Comparison of ENCODE assay signal across 9 cellular contexts in the genomic region with DNA sequence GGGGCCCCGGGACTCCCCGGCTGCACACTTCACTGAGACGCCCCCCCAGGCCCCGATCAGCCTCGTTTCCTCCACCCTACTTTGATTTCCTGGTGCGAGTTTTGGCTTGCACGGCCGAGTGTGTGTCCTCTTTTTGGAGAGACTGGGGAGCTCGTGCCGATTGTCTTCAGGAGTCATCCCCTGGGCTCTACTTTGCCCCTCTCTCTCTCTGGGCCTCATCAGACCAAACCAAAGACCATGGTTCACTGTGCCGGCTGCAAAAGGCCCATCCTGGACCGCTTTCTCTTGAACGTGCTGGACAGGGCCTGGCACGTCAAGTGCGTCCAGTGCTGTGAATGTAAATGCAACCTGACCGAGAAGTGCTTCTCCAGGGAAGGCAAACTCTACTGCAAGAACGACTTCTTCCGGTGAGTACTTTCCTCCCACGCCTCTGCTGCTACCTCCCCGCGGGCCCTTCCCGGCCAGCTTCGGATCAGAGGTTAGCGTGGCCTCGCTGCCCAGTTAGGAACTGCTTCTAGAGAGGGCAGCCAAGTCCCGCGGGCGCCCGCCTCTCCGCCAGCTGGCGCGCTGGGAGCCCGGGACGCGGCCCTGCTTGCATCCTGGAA. TPM values are rescaled to one million over a fixed set of nuclear protein-coding genes. Genes with fewer than 3 reads are reported as not detected.
DNase-seq lines count a peak whose midpoint lies in the region; ATAC-seq, FAIRE-seq and TF ChIP-seq lines count a peak whose summit lies in the region.
"Had no signal": no experiment of that assay in that cellular context is flagged by ENCODE, and none has a peak within 500 bp of the region (broad histone marks: within the 10 kb centered on the region; RNA-seq: fewer than 3 reads in every experiment).

No MANE protein-coding gene starts in this region.

- H4K5ac ChIP-seq in IMR-90 (ENCODE audit: low read depth, low read length), result no peak overlapping the region

- DNase-seq in D341Med (ENCODE audit: low spot score) (peak; percentile 66), IMR-90 (peak; percentile 25), body of pancreas (peak in 1 of 4 donors; percentile 36), mucosa of descending colon (peak in 1 of 3 donors; percentile 29), GM12892 (ENCODE audit: insufficient read length) (no peak), DMS153 treated with DMSO at 0.1 percent for 48 hours (lab: John Stamatoyannopoulos, UW; ENCODE audit: unreplicated experiment) (no peak), SHP77 (lab: John Stamatoyannopoulos, UW) (no peak)

- no peak overlapping the region for H4K8ac ChIP-seq in IMR-90 (ENCODE audit: low read depth in 2 of 2, low read length in 2 of 2)

- H3K36me3 ChIP-seq in IMR-90 (ENCODE audit: control insufficient read depth, insufficient read depth, low read length) (no peaks in the 10 kb centered on the region), body of pancreas (replicated peaks in 1 of 2; ENCODE audit: insufficient read depth in 1 of 2, low read depth in 2 of 2) (no peaks in the 10 kb centered on the region), mucosa of descending colon (ENCODE audit: low read depth) (no peaks in the 10 kb centered on the region)

- no peak overlapping the region for H3K4me2 ChIP-seq in IMR-90 (ENCODE audit: low read depth, low read length)

- H3K4me3 ChIP-seq in IMR-90 (ENCODE audit: insufficient read depth, low read depth, low read length) (no peak overlapping the region), body of pancreas (no peak overlapping the region), mucosa of descending colon (no peak overlapping the region)

- no peak overlapping the region for H2AK9ac ChIP-seq in IMR-90 (replicated peaks; ENCODE audit: low read depth, low read length, poor library complexity)

- no peak overlapping the region for H2BK5ac ChIP-seq in IMR-90 (ENCODE audit: low read depth, low read length, poor library complexity, severe bottlenecking)

- H3K27me3 ChIP-seq in IMR-90 (ENCODE audit: control insufficient read depth, insufficient read depth, low read length), result peaks cover 99% of the 10 kb centered on the region
- H3K27me3 ChIP-seq in body of pancreas, result peaks cover 19 to 95% of the 10 kb centered on the region in 2 donors

- H4K91ac ChIP-seq in IMR-90 (ENCODE audit: insufficient read depth, low read depth, low read length), result no peak overlapping the region

- no peak overlapping the region for H2AK5ac ChIP-seq in IMR-90 (ENCODE audit: low read depth, low read length)

- no peaks in the 10 kb centered on the region for H3K79me1 ChIP-seq in IMR-90 (ENCODE audit: low read depth in 1 of 2, low read length in 2 of 2)

- H3K14ac ChIP-seq in IMR-90 (replicated peaks; ENCODE audit: low read depth, low read length), result no peak overlapping the region

- POLR2A ChIA-PET in IMR-90 (lab: Charles Lee; ENCODE audit: unreplicated experiment), result no interaction called here

- TF ChIP-seq CTCF in IMR-90 (conservative IDR thresholded peaks at IDR 0.05; ENCODE audit: low read depth, low read length), result no peak
- TF ChIP-seq CTCF in body of pancreas (IDR thresholded peaks at IDR 0.05), result peak in 1 of 7 experiments; percentile 6
- TF ChIP-seq CTCF in mucosa of descending colon (IDR thresholded peaks at IDR 0.05), result no peak

- H3K4ac ChIP-seq in IMR-90 (ENCODE audit: low read depth, low read length), result no peak overlapping the region

- H3K27ac ChIP-seq in IMR-90 (ENCODE audit: insufficient read depth, low read length) (no peak overlapping the region), body of pancreas (no peak overlapping the region)

- no peak overlapping the region for H2BK20ac ChIP-seq in IMR-90 (ENCODE audit: low read depth, low read length)

- in situ Hi-C loops in IMR-90 (cut with MboI; ENCODE audit: low sequenced_read_pairs), result no loop called here

- no peak overlapping the region for H3K23ac ChIP-seq in IMR-90 (ENCODE audit: low read depth, low read length)

- ATAC-seq in IMR-90 (ENCODE audit: low read depth), result no peak
- ATAC-seq in body of pancreas, result peak; percentile 33
- peak; percentile 17 for ATAC-seq in mucosa of descending colon
- ATAC-seq in HG02571 (IDR thresholded peaks at IDR 0.05; ENCODE audit: unreplicated experiment), result no peak

- FAIRE-seq in GM12892 (lab: Jason Lieb, UNC), result no peak

- dilution Hi-C loops in IMR-90 (cut with HindIII; ENCODE audit: low sequenced_read_pairs, unreplicated experiment), result no loop called here

- H3K9me1 ChIP-seq in IMR-90 (ENCODE audit: insufficient read depth, low read length), result 0 out of 2 replicates have a peak, but pooled peaks cover 3% of the 10 kb centered on the region

- no peak overlapping the region for H2BK15ac ChIP-seq in IMR-90 (ENCODE audit: low read depth, low read length)

- CTCF ChIA-PET in IMR-90 (lab: Yijun Ruan, JAX), result no interaction called here

- H3K56ac ChIP-seq in IMR-90 (ENCODE audit: extremely low read depth, insufficient read depth, low read length), result 0 out of 2 replicates have a peak overlapping the region, but pooled peaks have one; percentile 5

- whole genome bisulfite sequencing in IMR-90 (ENCODE audit: extremely low coverage in 2 of 2, insufficient read length in 1 of 2), 2 experiments, result 8% methylated on average over 12 of the region's 35 CpGs; no CpG with 5 or more reads in 1 of the 2 experiments
- 2 to 11% methylated on average over 13 to 35 of the region's 35 CpGs for WGBS in body of pancreas, 2 donors

- peaks cover 24% of the 10 kb centered on the region for H3K9me3 ChIP-seq in IMR-90 (ENCODE audit: control insufficient read depth, insufficient read depth, low read length)
- no peaks in the 10 kb centered on the region for H3K9me3 ChIP-seq in body of pancreas
- H3K9me3 ChIP-seq in mucosa of descending colon, result no peaks in the 10 kb centered on the region

- BruUV-seq in IMR-90 (replicated peaks; lab: Mats Ljungman, UMichigan), result no TSS peak

- H2AFZ ChIP-seq in IMR-90 (replicated peaks; ENCODE audit: low read length, poor library complexity), result peak overlapping the region; percentile 56

- H3K4me1 ChIP-seq in IMR-90 (ENCODE audit: control insufficient read depth, insufficient read depth, low read length) (peaks cover 7% of the 10 kb centered on the region; the same call in 1 of the 2 replicates), body of pancreas (peaks cover 79% of the 10 kb centered on the region), mucosa of descending colon (ENCODE audit: low read depth) (peaks cover 63% of the 10 kb centered on the region)

- TF ChIP-seq POLR2A in IMR-90 (IDR thresholded peaks at IDR 0.05; ENCODE audit: low read depth, low read length) (no peak), body of pancreas (IDR thresholded peaks at IDR 0.05) (no peak), GM12892 (IDR thresholded peaks at IDR 0.05; ENCODE audit: low read depth, low read length) (no peak)

- H2BK120ac ChIP-seq in IMR-90 (ENCODE audit: low read depth, low read length), result no peak overlapping the region

- no peak overlapping the region for H3K9ac ChIP-seq in IMR-90 (ENCODE audit: low read depth, low read length)

- no peak overlapping the region for H3K18ac ChIP-seq in IMR-90 (ENCODE audit: low read depth, low read length)

- intact Hi-C loops in IMR-90 (cut with micrococcal nuclease) (loop anchor here (10.0 kb wide), 1 partner anchor 83 kb away; no protein-coding TSS in a partner anchor), body of pancreas (cut with DNase I) (no loop called here), mucosa of descending colon (cut with DNase I, micrococcal nuclease) (no loop called here)

- peaks cover 30% of the 10 kb centered on the region for H4K20me1 ChIP-seq in IMR-90 (ENCODE audit: insufficient read depth, low read length)

- TF ChIP-seq RAD21 in IMR-90 (IDR thresholded peaks at IDR 0.05; ENCODE audit: low read length), result no peak

TF ChIP-seq in IMR-90, 13 proteins besides CTCF, POLR2A, EP300 and RAD21 (continues in another document):
- TF ChIP-seq BHLHE40 (IDR thresholded peaks at IDR 0.05; ENCODE audit: low read depth, low read length), result no peak
- no peak for TF ChIP-seq RFX5 (IDR thresholded peaks at IDR 0.05; ENCODE audit: low read depth, low read length)
- no peak for TF ChIP-seq RCOR1 (IDR thresholded peaks at IDR 0.05; ENCODE audit: insufficient replicate concordance, low read length)
- TF ChIP-seq, protein P1, sequence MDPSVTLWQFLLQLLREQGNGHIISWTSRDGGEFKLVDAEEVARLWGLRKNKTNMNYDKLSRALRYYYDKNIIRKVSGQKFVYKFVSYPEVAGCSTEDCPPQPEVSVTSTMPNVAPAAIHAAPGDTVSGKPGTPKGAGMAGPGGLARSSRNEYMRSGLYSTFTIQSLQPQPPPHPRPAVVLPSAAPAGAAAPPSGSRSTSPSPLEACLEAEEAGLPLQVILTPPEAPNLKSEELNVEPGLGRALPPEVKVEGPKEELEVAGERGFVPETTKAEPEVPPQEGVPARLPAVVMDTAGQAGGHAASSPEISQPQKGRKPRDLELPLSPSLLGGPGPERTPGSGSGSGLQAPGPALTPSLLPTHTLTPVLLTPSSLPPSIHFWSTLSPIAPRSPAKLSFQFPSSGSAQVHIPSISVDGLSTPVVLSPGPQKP (IDR thresholded peaks at IDR 0.05; ENCODE audit: borderline replicate concordance, low read depth, low read length), result no peak
- TF ChIP-seq CHD1 (IDR thresholded peaks at IDR 0.05; ENCODE audit: low read depth, low read length), result no peak
- no peak for TF ChIP-seq MXI1 (IDR thresholded peaks at IDR 0.05; ENCODE audit: borderline replicate concordance, low read depth, low read length)
- no peak for TF ChIP-seq SMC3 (IDR thresholded peaks at IDR 0.05; ENCODE audit: low read depth, low read length)
- TF ChIP-seq, protein P2, sequence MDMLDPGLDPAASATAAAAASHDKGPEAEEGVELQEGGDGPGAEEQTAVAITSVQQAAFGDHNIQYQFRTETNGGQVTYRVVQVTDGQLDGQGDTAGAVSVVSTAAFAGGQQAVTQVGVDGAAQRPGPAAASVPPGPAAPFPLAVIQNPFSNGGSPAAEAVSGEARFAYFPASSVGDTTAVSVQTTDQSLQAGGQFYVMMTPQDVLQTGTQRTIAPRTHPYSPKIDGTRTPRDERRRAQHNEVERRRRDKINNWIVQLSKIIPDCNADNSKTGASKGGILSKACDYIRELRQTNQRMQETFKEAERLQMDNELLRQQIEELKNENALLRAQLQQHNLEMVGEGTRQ (IDR thresholded peaks at IDR 0.05; ENCODE audit: low read depth, low read length), result no peak
- no peak for TF ChIP-seq MAZ (IDR thresholded peaks at IDR 0.05; ENCODE audit: borderline replicate concordance, low read depth, low read length)
- no peak for TF ChIP-seq MAFK (IDR thresholded peaks at IDR 0.05; ENCODE audit: low read depth, low read length)
- TF ChIP-seq CEBPB (IDR thresholded peaks at IDR 0.05; ENCODE audit: low read depth, low read length), result no peak

RNA-seq across cellular contexts. Expression of a gene that starts 0.8 kb away (rescaled TPM):
- total RNA-seq in IMR-90 (2012; rRNA removed) (not detected in 2 replicates), body of pancreas (not detected), mucosa of descending colon (not detected)
- not detected in 2 replicates for polyA plus RNA-seq in IMR-90 (2012; rRNA removed)
- not detected in 2 replicates for polyA plus RNA-seq in IMR-90 (2012; cell fraction: cytosol; rRNA removed)
- not detected in 2 replicates for polyA plus RNA-seq in IMR-90 (2012; cell fraction: nucleus; rRNA removed; ENCODE audit: low replicate concordance)
- polyA plus RNA-seq in GM12892 (2012; ENCODE audit: missing spikeins), result 0.21 TPM
- total RNA-seq: subcutaneous adipose tissue had no signal

RNA-seq across cellular contexts. Expression of a gene that starts 10.7 kb away (rescaled TPM):
- total RNA-seq in IMR-90 (2012; rRNA removed) (34.8 and 37.2 TPM in 2 replicates), body of pancreas (10 to 100 TPM; 16.5 to 28.3 TPM), mucosa of descending colon (10 to 100 TPM; 35.6 to 47.2 (median 37.9) TPM)
- polyA plus RNA-seq in IMR-90 (2012; rRNA removed), result 18.1 and 21.0 TPM in 2 replicates
- polyA plus RNA-seq in IMR-90 (2012; cell fraction: cytosol; rRNA removed), result 7.0 and 14.1 TPM in 2 replicates
- polyA plus RNA-seq in IMR-90 (2012; cell fraction: nucleus; rRNA removed; ENCODE audit: low replicate concordance), result 6.8 and 16.3 TPM in 2 replicates
- 43.4 TPM for polyA plus RNA-seq in GM12892 (2012; ENCODE audit: missing spikeins)

Comparison
In these comparisons a context has a peak if more than half of its experiments do, and no peak if none do; other contexts are left out.
1. DNase-seq: peak in D341Med (single experiment) and IMR-90 (single experiment); none in GM12892 (single experiment), DMS153 treated with DMSO at 0.1 percent for 48 hours (single experiment) and SHP77 (0 of 2).
2. ATAC-seq: peak in body of pancreas (single experiment) and mucosa of descending colon (single experiment); none in IMR-90 (single experiment) and HG02571 (single experiment).